1 cellular context compared by ENCODE assay signal in genomic region chr17:49012893-49013255, GRCh38.
A peak's percentile ranks its signal among the peaks of the same experiment; 100 is the strongest.
TF ChIP-seq lines count a peak whose summit lies in the region.

No MANE protein-coding gene starts in this region.

TF ChIP-seq in HepG2, 621 proteins besides CTCF, POLR2A, EP300 and RAD21 (continued from another document and continues in another):
- TF ChIP-seq RXRB (CRISPR knock-in tag; IDR thresholded peaks at IDR 0.05; ENCODE audit: borderline replicate concordance) (peak; percentile 76; the same call in 1 of the 2 replicates), ZNF558 (CRISPR knock-in tag; IDR thresholded peaks at IDR 0.05; ENCODE audit: borderline replicate concordance) (no peak), ZNF614 (CRISPR knock-in tag; IDR thresholded peaks at IDR 0.05; ENCODE audit: borderline replicate concordance) (0 out of 2 replicates have a peak, but pooled peaks have one; percentile 12), MLXIP (CRISPR knock-in tag; IDR thresholded peaks at IDR 0.05; ENCODE audit: borderline replicate concordance) (no peak), DNMT1 (CRISPR knock-in tag; IDR thresholded peaks at IDR 0.05) (no peak), AHDC1 (CRISPR knock-in tag; IDR thresholded peaks at IDR 0.05; ENCODE audit: borderline replicate concordance) (no peak), ZBTB20 (CRISPR knock-in tag; IDR thresholded peaks at IDR 0.05; ENCODE audit: borderline replicate concordance, low read depth) (no peak), ZNF34 (CRISPR knock-in tag; IDR thresholded peaks at IDR 0.05; ENCODE audit: borderline replicate concordance) (no peak), ETV6 (CRISPR knock-in tag; conservative IDR thresholded peaks at IDR 0.05) (no peak), MZF1 (CRISPR knock-in tag; IDR thresholded peaks at IDR 0.05; ENCODE audit: borderline replicate concordance) (no peak), ZNF678 (CRISPR knock-in tag; IDR thresholded peaks at IDR 0.05) (no peak), GATA4 (IDR thresholded peaks at IDR 0.05; ENCODE audit: borderline replicate concordance, low read depth) (no peak), ZNF496 (CRISPR knock-in tag; IDR thresholded peaks at IDR 0.05; ENCODE audit: insufficient replicate concordance) (no peak), KLF12 (CRISPR knock-in tag; IDR thresholded peaks at IDR 0.05; ENCODE audit: borderline replicate concordance) (peak; percentile 49; the same call in 1 of the 2 replicates), MED13 (CRISPR knock-in tag; IDR thresholded peaks at IDR 0.05) (no peak), ZNF557 (CRISPR knock-in tag; IDR thresholded peaks at IDR 0.05) (no peak), ZNF224 (CRISPR knock-in tag; IDR thresholded peaks at IDR 0.05) (no peak), ATM (IDR thresholded peaks at IDR 0.05; ENCODE audit: borderline replicate concordance) (no peak), KDM6A (CRISPR knock-in tag; IDR thresholded peaks at IDR 0.05; ENCODE audit: low read depth) (no peak), BHLHE40 (IDR thresholded peaks at IDR 0.05; ENCODE audit: low read length) (no peak), MEIS1 (CRISPR knock-in tag; IDR thresholded peaks at IDR 0.05; ENCODE audit: borderline replicate concordance) (no peak), ZNF251 (CRISPR knock-in tag; IDR thresholded peaks at IDR 0.05) (no peak), TGIF2 (CRISPR knock-in tag; IDR thresholded peaks at IDR 0.05) (peak; percentile 28; the same call in 1 of the 2 replicates), JUN (CRISPR knock-in tag; IDR thresholded peaks at IDR 0.05) (no peak), ZNF335 (CRISPR knock-in tag; IDR thresholded peaks at IDR 0.05) (no peak), KDM5A (IDR thresholded peaks at IDR 0.05; ENCODE audit: borderline replicate concordance, low read length) (no peak), ZFP90 (CRISPR knock-in tag; IDR thresholded peaks at IDR 0.05; ENCODE audit: borderline replicate concordance) (peak; percentile 33; the same call in 1 of the 2 replicates), MED1 (CRISPR knock-in tag; IDR thresholded peaks at IDR 0.05) (peak; percentile 33; the same call in 1 of the 2 replicates), ZNF350 (CRISPR knock-in tag; IDR thresholded peaks at IDR 0.05; ENCODE audit: borderline replicate concordance, low read depth) (no peak), ZIK1 (CRISPR knock-in tag; IDR thresholded peaks at IDR 0.05; ENCODE audit: borderline replicate concordance, low read depth) (no peak), ELF4 (CRISPR knock-in tag; IDR thresholded peaks at IDR 0.05; ENCODE audit: borderline replicate concordance) (0 out of 2 replicates have a peak, but pooled peaks have one; percentile 7), ZNF282 (IDR thresholded peaks at IDR 0.05; ENCODE audit: partially characterized antibody) (no peak), SALL1 (CRISPR knock-in tag; IDR thresholded peaks at IDR 0.05) (peak; percentile 18; the same call in 1 of the 2 replicates), NFIC (IDR thresholded peaks at IDR 0.05; ENCODE audit: low read length) (no peak), ZNF510 (CRISPR knock-in tag; IDR thresholded peaks at IDR 0.05; ENCODE audit: low read depth) (no peak), ZNF616 (CRISPR knock-in tag; IDR thresholded peaks at IDR 0.05; ENCODE audit: low read depth) (no peak), MIER3 (CRISPR knock-in tag; IDR thresholded peaks at IDR 0.05; ENCODE audit: borderline replicate concordance) (peak; percentile 20; the same call in 1 of the 2 replicates), SCMH1 (CRISPR knock-in tag; IDR thresholded peaks at IDR 0.05; ENCODE audit: borderline replicate concordance) (no peak), KDM3A (CRISPR knock-in tag; IDR thresholded peaks at IDR 0.05; ENCODE audit: low read depth) (0 out of 2 replicates have a peak, but pooled peaks have one; percentile 4), BCL6 (CRISPR knock-in tag; IDR thresholded peaks at IDR 0.05) (peak; percentile 67), HOXA3 (CRISPR knock-in tag; IDR thresholded peaks at IDR 0.05) (peak; percentile 58), ZNF3 (CRISPR knock-in tag; IDR thresholded peaks at IDR 0.05) (0 out of 2 replicates have a peak, but pooled peaks have one; percentile 13), ZNF577 (CRISPR knock-in tag; IDR thresholded peaks at IDR 0.05; ENCODE audit: borderline replicate concordance, low read depth) (no peak), ZNF362 (CRISPR knock-in tag; IDR thresholded peaks at IDR 0.05; ENCODE audit: borderline replicate concordance) (no peak), ZEB1 (IDR thresholded peaks at IDR 0.05; ENCODE audit: insufficient replicate concordance, low read depth) (no peak), ZNF143 (CRISPR knock-in tag; IDR thresholded peaks at IDR 0.05) (peak; percentile 22; the same call in 1 of the 2 replicates), ZNF20 (CRISPR knock-in tag; IDR thresholded peaks at IDR 0.05) (no peak), MATR3 (CRISPR knock-in tag; IDR thresholded peaks at IDR 0.05) (no peak), ZNF121 (CRISPR knock-in tag; IDR thresholded peaks at IDR 0.05) (no peak), CEBPZ (IDR thresholded peaks at IDR 0.05; ENCODE audit: low read length) (no peak), NR2C2 (CRISPR knock-in tag; IDR thresholded peaks at IDR 0.05; ENCODE audit: borderline replicate concordance) (peak; percentile 50; the same call in 1 of the 2 replicates), ZNF468 (CRISPR knock-in tag; IDR thresholded peaks at IDR 0.05) (no peak), NFATC3 (CRISPR knock-in tag; IDR thresholded peaks at IDR 0.05) (no peak), HMGXB3 (CRISPR knock-in tag; IDR thresholded peaks at IDR 0.05; ENCODE audit: borderline replicate concordance) (no peak), ZBTB38 (CRISPR knock-in tag; IDR thresholded peaks at IDR 0.05) (0 out of 2 replicates have a peak, but pooled peaks have one; percentile 6), MTA1 (CRISPR knock-in tag; IDR thresholded peaks at IDR 0.05; ENCODE audit: borderline replicate concordance) (no peak)
